ENCODE assay signal across 8 cellular contexts in genomic region chr9:105413486-105414068, GRCh38. TPM values are rescaled to one million over a fixed set of nuclear protein-coding genes. Genes with fewer than 3 reads are reported as not detected.
A peak's percentile ranks its signal among the peaks of the same experiment; 100 is the strongest.
DNase-seq lines count a peak whose midpoint lies in the region; ATAC-seq lines count a peak whose summit lies in the region.

No MANE protein-coding gene starts in this region.

- H3K27ac ChIP-seq in GM23248 = no peak overlapping the region

- ATAC-seq in HG03378 (IDR thresholded peaks at IDR 0.05; ENCODE audit: unreplicated experiment) (no peak), GM21619 (IDR thresholded peaks at IDR 0.05; ENCODE audit: unreplicated experiment) (no peak), HG03039 (IDR thresholded peaks at IDR 0.05; ENCODE audit: unreplicated experiment) (no peak)

- peaks cover 7% of the 10 kb centered on the region; the same call in 1 of the 2 replicates for H3K4me1 ChIP-seq in GM23248 (ENCODE audit: insufficient read depth)

- H3K9me2 ChIP-seq in GM23248 (ENCODE audit: insufficient read depth) = no peaks in the 10 kb centered on the region

- H3K4me2 ChIP-seq in GM23248 (ENCODE audit: unreplicated experiment) = no peak overlapping the region

- H2AFZ ChIP-seq in GM23248 = peak overlapping the region; percentile 22; the same call in 1 of the 2 replicates

- 29 to 47% methylated on average over 3 of the region's 3 CpGs for WGBS in GM23248 (ENCODE audit: low coverage in 1 of 2, low lambda C conversion rate in 2 of 2, missing lambda C conversion rate in 2 of 2), 2 experiments

- no peaks in the 10 kb centered on the region for H3K9me3 ChIP-seq in GM23248 (ENCODE audit: low read depth)

- H3F3A ChIP-seq in GM23248 (ENCODE audit: insufficient read depth) = no peaks in the 10 kb centered on the region

- in situ Hi-C loops in GM23248 (cut with MboI) = loop anchor here (10.0 kb wide), 1 partner anchor 549 kb away; no protein-coding TSS in a partner anchor

- H3K27me3 ChIP-seq in GM23248 (replicated peaks; ENCODE audit: insufficient read depth) = no peaks in the 10 kb centered on the region

- H3K4me3 ChIP-seq in GM23248 = no peak overlapping the region

- H4K20me1 ChIP-seq in GM23248 (ENCODE audit: insufficient read depth) = no peaks in the 10 kb centered on the region

- H3K9ac ChIP-seq in GM23248 = no peak overlapping the region

- peak; percentile 66 for DNase-seq in A172 (ENCODE audit: low spot score)
- peak; percentile 49 for DNase-seq in GM23248
- peak; percentile 34 for DNase-seq in SK-N-DZ (ENCODE audit: low spot score)
- peak; percentile 36 for DNase-seq in hepatic stellate cell (ENCODE audit: low spot score)
- no peak for DNase-seq in NCI-H1092 (lab: John Stamatoyannopoulos, UW)

- H3K36me3 ChIP-seq in GM23248 (ENCODE audit: low read depth) = no peaks in the 10 kb centered on the region

- no peaks in the 10 kb centered on the region for H3K79me2 ChIP-seq in GM23248 (ENCODE audit: insufficient read depth)

RNA-seq across cellular contexts. Expression of gene FSD1L, which starts 34.3 kb away (rescaled TPM):
- total RNA-seq in A172 (2014; rRNA removed; shearing (Covaris generic)) = 11.7 and 15.9 TPM in 2 replicates
- 1.3 and 2.7 TPM in 2 replicates for total RNA-seq in GM23248 (2014; rRNA removed; shearing (Covaris generic))
- polyA plus RNA-seq in GM23248 (2016; fragmentation: Nextera tagmentation; extraction: Ambion mirVana) = 2.0 and 2.7 TPM in 2 replicates
- 4.6 and 4.7 TPM in 2 replicates for polyA plus RNA-seq in SK-N-DZ (2014; cell fraction: cytosol; rRNA removed)
- 18.1 and 22.8 TPM in 2 replicates for polyA plus RNA-seq in SK-N-DZ (2014; cell fraction: nucleus; rRNA removed)
